1 cellular context compared by ENCODE assay signal in genomic region chr9:87067426-87067825, GRCh38.
TF ChIP-seq lines count a peak whose summit lies in the region.

No MANE protein-coding gene starts in this region.

TF ChIP-seq in SK-N-SH treated with all-trans-retinoic acid at 6 μM for 48 hours, 23 proteins besides CTCF, POLR2A, EP300 and RAD21 (continued from another document):
- TF ChIP-seq PATZ1 (CRISPR knock-in tag; IDR thresholded peaks at IDR 0.05; ENCODE audit: borderline replicate concordance) (no peak), ISL1 (CRISPR knock-in tag; IDR thresholded peaks at IDR 0.05) (no peak), ZC3H10 (CRISPR knock-in tag; IDR thresholded peaks at IDR 0.05) (no peak), ZFP30 (CRISPR knock-in tag; IDR thresholded peaks at IDR 0.05) (no peak), POU6F1 (CRISPR knock-in tag; IDR thresholded peaks at IDR 0.05; ENCODE audit: borderline replicate concordance, low read depth) (no peak), RARB (CRISPR knock-in tag; IDR thresholded peaks at IDR 0.05) (no peak)
